In genomic region chr19:31499826-31500539, GRCh38 we compare ENCODE assay signal across 1 cellular context.
TF ChIP-seq lines count a peak whose summit lies in the region.

No MANE protein-coding gene starts in this region.

TF ChIP-seq in GM23338, 12 proteins besides CTCF, POLR2A, EP300 and RAD21 (continued from another document):
- TF ChIP-seq ZNF462 (CRISPR knock-in tag; IDR thresholded peaks at IDR 0.05) (no peak), EZH2phosphoT487 (IDR thresholded peaks at IDR 0.05; ENCODE audit: unreplicated experiment) (no peak), ETS1 (IDR thresholded peaks at IDR 0.05) (no peak), POLR2AphosphoS5 (IDR thresholded peaks at IDR 0.05; ENCODE audit: low read depth) (no peak), EZH2 (IDR thresholded peaks at IDR 0.05; ENCODE audit: low read depth, unreplicated experiment) (no peak), REST (IDR thresholded peaks at IDR 0.05; ENCODE audit: unreplicated experiment) (no peak), ZNF114 (CRISPR knock-in tag; IDR thresholded peaks at IDR 0.05) (no peak)
